ENCODE assay signal across 15 cellular contexts in the genomic region with DNA sequence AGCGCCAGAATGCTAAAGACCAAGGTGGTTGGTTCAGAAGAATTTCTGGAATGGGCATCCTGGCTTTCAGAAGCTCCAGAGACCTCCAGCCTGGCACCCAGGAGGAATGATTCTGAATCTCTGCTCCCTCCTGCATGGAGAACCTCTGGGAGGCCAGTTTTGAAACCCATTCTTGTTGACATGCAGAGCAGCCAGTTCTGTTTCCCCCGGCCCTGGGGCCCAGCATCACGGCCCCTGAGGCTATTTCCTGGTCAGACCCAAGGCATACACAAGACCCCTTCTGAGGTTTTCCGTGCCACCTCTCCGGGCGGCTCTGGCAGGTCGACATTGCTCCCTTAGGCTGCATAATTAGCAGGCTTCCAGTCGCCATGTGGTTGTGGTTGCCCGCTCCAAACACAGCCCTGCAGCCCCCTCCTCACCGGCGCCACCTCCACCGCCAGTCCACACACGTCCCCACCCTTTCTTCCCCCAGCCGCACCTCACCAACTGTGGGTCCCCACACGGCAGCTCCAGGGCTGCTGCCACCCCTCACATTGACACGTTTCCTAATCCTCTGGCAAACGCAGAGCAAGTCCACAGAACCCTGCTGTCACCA.
DNase-seq lines count a peak whose midpoint lies in the region; TF ChIP-seq lines count a peak whose summit lies in the region.
"Had no signal": no experiment of that assay in that cellular context is flagged by ENCODE, and none has a peak within 500 bp of the region (broad histone marks: within the 10 kb centered on the region; RNA-seq: fewer than 3 reads in every experiment).

No MANE protein-coding gene starts in this region.

- no peak overlapping the region for H3K9ac ChIP-seq in mucosa of rectum (ENCODE audit: low read depth in 1 of 2, low read length in 2 of 2)
- H3K9ac ChIP-seq: BLaER1 treated with 17β-estradiol and CSF1 and Interleukin-3, amounts not matched to agents 10 nM and 100 nM had no signal

- TF ChIP-seq EP300 in transverse colon (IDR thresholded peaks at IDR 0.05; ENCODE audit: low read depth), result no peak

- H3K27ac ChIP-seq in mucosa of rectum (ENCODE audit: low read depth in 2 of 2, low read length in 2 of 2) (peak overlapping the region; percentile 43 to 48), transverse colon (peak overlapping the region; percentile 27 to 71 (median 52))
- no peak overlapping the region for H3K27ac ChIP-seq in effector memory CD4-positive, alpha-beta T cell (ENCODE audit: insufficient read depth, low read length, poor library complexity, severe bottlenecking)
- H3K27ac ChIP-seq: BLaER1 treated with 17β-estradiol and CSF1 and Interleukin-3, amounts not matched to agents 10 nM and 100 nM had no signal

- no peaks in the 10 kb centered on the region for H3K27me3 ChIP-seq in mucosa of rectum (ENCODE audit: control insufficient read depth in 2 of 2, insufficient read depth in 2 of 2, low read length in 2 of 2)
- no peaks in the 10 kb centered on the region for H3K27me3 ChIP-seq in transverse colon
- H3K27me3 ChIP-seq in effector memory CD4-positive, alpha-beta T cell (replicated peaks; ENCODE audit: control insufficient read depth, insufficient read depth, low read length, poor library complexity, severe bottlenecking), result no peaks in the 10 kb centered on the region
- H3K27me3 ChIP-seq: BLaER1 treated with 17β-estradiol and CSF1 and Interleukin-3, amounts not matched to agents 10 nM and 100 nM; Peyer's patch had no signal

- H3K4me3 ChIP-seq in mucosa of rectum (ENCODE audit: low read length in 2 of 2) (no peak overlapping the region), transverse colon (no peak overlapping the region)
- H3K4me3 ChIP-seq in effector memory CD4-positive, alpha-beta T cell (ENCODE audit: insufficient read depth, low read depth, low read length, poor library complexity, severe bottlenecking), result no peak overlapping the region
- H3K4me3 ChIP-seq: BLaER1 treated with 17β-estradiol and CSF1 and Interleukin-3, amounts not matched to agents 10 nM and 100 nM; Peyer's patch had no signal

- 78 to 100% methylated on average over 1 to 11 of the region's 17 CpGs for WGBS in transverse colon (ENCODE audit: low coverage in 1 of 2), 2 donors

- H3K4me1 ChIP-seq in mucosa of rectum (ENCODE audit: control insufficient read depth in 2 of 2, insufficient read depth in 2 of 2, low read length in 2 of 2) (peaks cover 14 to 26% of the 10 kb centered on the region in 2 donors), transverse colon (peaks cover 0 to 31% (median 14%) of the 10 kb centered on the region in 4 donors)
- no peaks in the 10 kb centered on the region for H3K4me1 ChIP-seq in effector memory CD4-positive, alpha-beta T cell (ENCODE audit: control insufficient read depth, insufficient read depth, low read length, poor library complexity, severe bottlenecking)
- H3K4me1 ChIP-seq: BLaER1 treated with 17β-estradiol and CSF1 and Interleukin-3, amounts not matched to agents 10 nM and 100 nM had no signal

- DNase-seq in NCI-H2081 (lab: John Stamatoyannopoulos, UW) (peak; percentile 7 to 35), NCI-H2081 treated with DMSO at 0.1 percent for 48 hours (lab: John Stamatoyannopoulos, UW) (no peak), astrocyte of the hippocampus (ENCODE audit: low read depth, low spot score) (peak; percentile 64), transverse colon (no peak), NOMO-1 treated with DMSO at 0.1 percent for 48 hours (lab: John Stamatoyannopoulos, UW; ENCODE audit: unreplicated experiment) (no peak), NCI-H1092 treated with DMSO at 0.1 percent for 48 hours (lab: John Stamatoyannopoulos, UW) (no peak)
- no peak for DNase-seq in effector memory CD4-positive, alpha-beta T cell
- DNase-seq: 8988T, H9, Karpas-422, NCI-H2107, Peyer's patch, SIG-M5 had no signal

- H3K9me3 ChIP-seq in mucosa of rectum (ENCODE audit: control insufficient read depth in 2 of 2, low read length in 2 of 2), result peaks cover 0 to 5% of the 10 kb centered on the region in 2 donors
- H3K9me3 ChIP-seq in transverse colon, result no peaks in the 10 kb centered on the region
- H3K9me3 ChIP-seq in effector memory CD4-positive, alpha-beta T cell (ENCODE audit: control insufficient read depth, low read length), result no peaks in the 10 kb centered on the region
- H3K9me3 ChIP-seq: Peyer's patch had no signal

- TF ChIP-seq POLR2A in transverse colon (IDR thresholded peaks at IDR 0.05), result no peak

- TF ChIP-seq CTCF in transverse colon (IDR thresholded peaks at IDR 0.05), result no peak

- H3K36me3 ChIP-seq in mucosa of rectum (ENCODE audit: control insufficient read depth in 2 of 2, insufficient read depth in 2 of 2, low read length in 2 of 2) (no peaks in the 10 kb centered on the region), transverse colon (no peaks in the 10 kb centered on the region)
- no peaks in the 10 kb centered on the region for H3K36me3 ChIP-seq in effector memory CD4-positive, alpha-beta T cell (ENCODE audit: control insufficient read depth, insufficient read depth, low read length)
- H3K36me3 ChIP-seq: BLaER1 treated with 17β-estradiol and CSF1 and Interleukin-3, amounts not matched to agents 10 nM and 100 nM; Peyer's patch had no signal

- intact Hi-C loops in transverse colon (cut with DNase I; ENCODE audit: low total_unique reads), result no loop called here

- in situ Hi-C loops in transverse colon (cut with MboI; ENCODE audit: low pct_ligation_motif_present in 1 of 4, low pct_unique_long_range_greater_than_20kb in 1 of 4, low sequenced_read_pairs in 3 of 4), result no loop called here

Comparison
In these comparisons a context has a peak if more than half of its experiments do, and no peak if none do; other contexts are left out.
1. DNase-seq: peak in NCI-H2081 (2 of 2) and astrocyte of the hippocampus (single experiment); none in NCI-H2081 treated with DMSO at 0.1 percent for 48 hours (single experiment), transverse colon (single experiment), NOMO-1 treated with DMSO at 0.1 percent for 48 hours (single experiment), effector memory CD4-positive, alpha-beta T cell (0 of 3) and NCI-H1092 treated with DMSO at 0.1 percent for 48 hours (single experiment).